14 cellular contexts compared by ENCODE assay signal in the genomic region with DNA sequence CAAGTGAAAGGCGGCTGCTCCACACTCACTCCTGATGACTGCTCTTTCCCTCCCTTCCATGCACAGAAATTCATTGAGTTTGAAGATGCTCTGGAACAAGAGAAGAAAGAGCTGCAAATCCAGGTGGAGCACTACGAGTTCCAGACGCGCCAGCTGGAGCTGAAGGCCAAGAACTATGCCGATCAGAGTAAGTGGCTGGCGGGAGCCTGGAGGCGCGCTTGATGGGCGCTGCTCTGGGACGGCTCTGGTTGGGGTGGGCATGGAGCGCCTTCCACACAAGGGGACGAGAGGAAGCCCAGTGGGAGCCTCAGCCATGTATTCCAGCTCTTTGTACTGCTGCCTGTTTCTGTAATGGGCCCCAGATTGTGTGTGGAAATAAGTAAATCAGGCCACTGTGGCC. TPM values are rescaled to one million over a fixed set of nuclear protein-coding genes. Genes with fewer than 3 reads are reported as not detected.
DNase-seq lines count a peak whose midpoint lies in the region; ATAC-seq and TF ChIP-seq lines count a peak whose summit lies in the region.
"Had no signal": no experiment of that assay in that cellular context is flagged by ENCODE, and none has a peak within 500 bp of the region (broad histone marks: within the 10 kb centered on the region; RNA-seq: fewer than 3 reads in every experiment).

No MANE protein-coding gene starts in this region.

- H3K9me3 ChIP-seq in lower lobe of right lung (no peaks in the 10 kb centered on the region), left lung (no peaks in the 10 kb centered on the region)

- H3K36me3 ChIP-seq in H7 (replicated peaks; ENCODE audit: control insufficient read depth, insufficient read depth, low read length) (no peaks in the 10 kb centered on the region; the same call in none of the 2 replicates), lower lobe of right lung (peaks cover 39% of the 10 kb centered on the region), left lung (peaks cover 0 to 40% of the 10 kb centered on the region in 2 donors)

- peak; percentile 56 for DNase-seq in Right ventricle myocardium inferior (ENCODE audit: missing footprints)
- no peak for DNase-seq in left cardiac atrium
- DNase-seq in H7 = peak; percentile 22
- no peak for DNase-seq in dorsolateral prefrontal cortex
- no peak for DNase-seq in lower lobe of right lung
- DNase-seq in NCI-H1092 (lab: John Stamatoyannopoulos, UW) = no peak
- DNase-seq in left lung = no peak
- DNase-seq: 8988T; AML-193; CD8-positive, alpha-beta T cell; COR-L47; GM23248 had no signal

- TF ChIP-seq CTCF in dorsolateral prefrontal cortex (IDR thresholded peaks at IDR 0.05 in 54 of 56, conservative IDR thresholded peaks at IDR 0.05 in 2 of 56; ENCODE audit: low read depth in 1 of 56, partially characterized antibody in 56 of 56) (no peak), lower lobe of right lung (IDR thresholded peaks at IDR 0.05) (no peak), left lung (IDR thresholded peaks at IDR 0.05) (no peak)

- no peaks in the 10 kb centered on the region for H3K27me3 ChIP-seq in H7 (ENCODE audit: control insufficient read depth, insufficient read depth, low read length)
- H3K27me3 ChIP-seq in dorsolateral prefrontal cortex = no peaks in the 10 kb centered on the region
- no peaks in the 10 kb centered on the region for H3K27me3 ChIP-seq in lower lobe of right lung (ENCODE audit: low read depth)
- H3K27me3 ChIP-seq in left lung = no peaks in the 10 kb centered on the region

- H3K4me1 ChIP-seq in lower lobe of right lung (peaks cover 33% of the 10 kb centered on the region), left lung (peaks cover 15 to 44% of the 10 kb centered on the region in 2 donors)

- peak overlapping the region in 53 of 59 donors; percentile 79 to 97 (median 92) for H3K27ac ChIP-seq in dorsolateral prefrontal cortex
- H3K27ac ChIP-seq in temporal lobe (ENCODE audit: low read depth, low read length) = peak overlapping the region; percentile 71
- H3K27ac ChIP-seq in lower lobe of right lung = no peak overlapping the region
- no peak overlapping the region for H3K27ac ChIP-seq in left lung
- H3K27ac ChIP-seq: GM23248, HL-60 had no signal

- H3K4me3 ChIP-seq in H7 (ENCODE audit: insufficient read depth, low read depth, low read length) = no peak overlapping the region
- no peak overlapping the region for H3K4me3 ChIP-seq in dorsolateral prefrontal cortex
- no peak overlapping the region for H3K4me3 ChIP-seq in lower lobe of right lung
- no peak overlapping the region for H3K4me3 ChIP-seq in left lung
- H3K4me3 ChIP-seq: GM23248 had no signal

- intact Hi-C loops in Right ventricle myocardium inferior (cut with DNase I) (no loop called here), left cardiac atrium (cut with DNase I) (no loop called here), dorsolateral prefrontal cortex (cut with DNase I) (no loop called here), lower lobe of right lung (cut with DNase I) (no loop called here), left lung (cut with DNase I) (no loop called here)

- no peak for ATAC-seq in Right ventricle myocardium inferior
- no peak for ATAC-seq in left cardiac atrium
- no peak for ATAC-seq in lower lobe of right lung
- ATAC-seq in left lung = no peak
- ATAC-seq: CD8-positive, alpha-beta T cell had no signal

RNA-seq across cellular contexts. Expression of a gene that starts 18.5 kb away (rescaled TPM):
- total RNA-seq in Right ventricle myocardium inferior (66.4 TPM), left cardiac atrium (10 to 100 TPM; 60.9 to 70.4 TPM), dorsolateral prefrontal cortex (100 to 1,000 TPM; 246 to 429 (median 311) TPM), temporal lobe (75.2 TPM), lower lobe of right lung (63.0 TPM), left lung (10 to 100 TPM; 51.7 to 66.0 TPM)
- 35.2 and 44.9 TPM in 2 replicates for total RNA-seq in H7 (2014; rRNA removed; shearing (Covaris generic))

RNA-seq across cellular contexts. Expression of a gene that starts 46.4 kb away (rescaled TPM):
- total RNA-seq in Right ventricle myocardium inferior = 41.5 TPM
- 10 to 100 TPM; 29.1 to 35.3 TPM for total RNA-seq in left cardiac atrium
- total RNA-seq in H7 (2014; rRNA removed; shearing (Covaris generic)) = 97.4 and 126 TPM in 2 replicates
- 10 to 100 TPM in 114 of 120 experiments, 1 to 10 TPM in 6; 7.1 to 57.9 (median 18.9) TPM for total RNA-seq in dorsolateral prefrontal cortex
- total RNA-seq in temporal lobe = 23.1 TPM
- total RNA-seq in lower lobe of right lung = 53.1 TPM
- total RNA-seq in left lung = 10 to 100 TPM; 72.2 to 72.3 TPM

RNA-seq across cellular contexts. Expression of a gene that starts 46.9 kb away (rescaled TPM):
- total RNA-seq in Right ventricle myocardium inferior (33.9 TPM), left cardiac atrium (10 to 100 TPM; 35.7 to 43.4 TPM), dorsolateral prefrontal cortex (10 to 100 TPM; 39.2 to 88.9 (median 58.5) TPM), temporal lobe (23.8 TPM), lower lobe of right lung (56.5 TPM), left lung (10 to 100 TPM; 54.6 to 62.9 TPM)
- 147 and 179 TPM in 2 replicates for total RNA-seq in H7 (2014; rRNA removed; shearing (Covaris generic))

RNA-seq across cellular contexts. Expression of a gene that starts 48.1 kb away (rescaled TPM):
- total RNA-seq in Right ventricle myocardium inferior (8.2 TPM), left cardiac atrium (10 to 100 TPM in 1 of 2 donors, 1 to 10 TPM in 1; 6.9 to 11.9 TPM), dorsolateral prefrontal cortex (10 to 100 TPM; 12.6 to 44.4 (median 21.7) TPM), temporal lobe (4.9 TPM), lower lobe of right lung (15.5 TPM), left lung (10 to 100 TPM; 19.2 to 25.3 TPM)
- total RNA-seq in H7 (2014; rRNA removed; shearing (Covaris generic)) = 12.7 and 15.3 TPM in 2 replicates

RNA-seq across cellular contexts. Expression of a gene that starts 48.4 kb away (rescaled TPM):
- 80.8 TPM for total RNA-seq in Right ventricle myocardium inferior
- total RNA-seq in left cardiac atrium = 10 to 100 TPM; 57.0 to 69.2 TPM
- total RNA-seq in H7 (2014; rRNA removed; shearing (Covaris generic)) = 304 and 324 TPM in 2 replicates
- total RNA-seq in dorsolateral prefrontal cortex = 10 to 100 TPM; 37.4 to 77.9 (median 58.6) TPM
- 23.1 TPM for total RNA-seq in temporal lobe
- 58.0 TPM for total RNA-seq in lower lobe of right lung
- 10 to 100 TPM; 72.5 to 91.5 TPM for total RNA-seq in left lung

Comparison
In these comparisons a context has a peak if more than half of its experiments do, and no peak if none do; other contexts are left out.
1. DNase-seq: peak in Right ventricle myocardium inferior (single experiment) and H7 (single experiment); none in left cardiac atrium (single experiment), dorsolateral prefrontal cortex (0 of 10), lower lobe of right lung (single experiment), NCI-H1092 (single experiment) and left lung (0 of 2).
2. H3K27ac ChIP-seq: peak in dorsolateral prefrontal cortex (53 of 59) and temporal lobe (single experiment); none in lower lobe of right lung (single experiment) and left lung (0 of 2).